In the genomic region with DNA sequence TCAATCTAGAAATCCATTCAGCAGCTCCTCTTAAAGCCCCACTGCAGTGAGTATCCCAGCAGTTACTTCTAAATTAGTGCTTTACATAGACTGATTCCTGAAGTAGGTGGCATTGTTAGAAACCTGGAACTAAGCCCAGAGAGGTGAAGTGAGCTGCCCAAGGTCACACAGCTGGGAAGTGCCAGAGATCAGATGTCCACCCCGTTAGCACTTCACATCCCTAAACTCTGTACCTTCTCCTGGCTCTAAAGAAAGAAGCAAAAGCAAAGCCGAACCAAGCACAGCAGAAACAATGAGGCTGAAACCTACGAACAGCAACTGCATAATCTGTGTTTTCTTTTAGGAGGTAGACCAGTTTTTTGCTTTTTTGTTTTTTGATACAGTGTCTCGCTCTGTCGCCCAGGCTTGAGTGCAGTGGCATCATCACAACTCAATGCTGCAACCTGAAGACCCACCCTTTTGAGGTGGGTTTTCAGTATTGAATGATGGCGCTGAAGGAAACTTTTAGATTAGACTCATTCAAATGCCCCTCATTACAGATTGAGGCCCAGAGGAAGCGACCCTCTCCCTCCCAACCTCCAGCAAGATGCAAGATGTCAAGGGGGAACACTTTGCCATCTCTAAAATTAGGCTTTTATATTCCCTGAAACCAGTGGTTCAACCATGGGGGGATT, we compare ENCODE assay signal across 9 cellular contexts. TPM values are rescaled to one million over a fixed set of nuclear protein-coding genes. Genes with fewer than 3 reads are reported as not detected.
DNase-seq lines count a peak whose midpoint lies in the region; ATAC-seq and TF ChIP-seq lines count a peak whose summit lies in the region.
"Had no signal": no experiment of that assay in that cellular context is flagged by ENCODE, and none has a peak within 500 bp of the region (broad histone marks: within the 10 kb centered on the region; RNA-seq: fewer than 3 reads in every experiment).

No MANE protein-coding gene starts in this region.

- H3K36me3 Mint-ChIP-seq in activated naive CD4-positive, alpha-beta T cell treated with anti-CD3 and anti-CD28 coated beads for 36 hours (ENCODE audit: low read depth), result peaks cover 4% of the 10 kb centered on the region
- no peaks in the 10 kb centered on the region for H3K36me3 Mint-ChIP-seq in brain
- H3K36me3 Mint-ChIP-seq in memory B cell, result no peaks in the 10 kb centered on the region
- H3K36me3 Mint-ChIP-seq in type B pancreatic cell, result no peaks in the 10 kb centered on the region

- no peaks in the 10 kb centered on the region for H3K27me3 Mint-ChIP-seq in activated naive CD4-positive, alpha-beta T cell treated with anti-CD3 and anti-CD28 coated beads for 36 hours (ENCODE audit: low read depth)
- H3K27me3 Mint-ChIP-seq in brain (peaks cover 7% of the 10 kb centered on the region), memory B cell (no peaks in the 10 kb centered on the region), type B pancreatic cell (no peaks in the 10 kb centered on the region)

- intact Hi-C loops in activated naive CD4-positive, alpha-beta T cell treated with anti-CD3 and anti-CD28 coated beads for 36 hours (cut with micrococcal nuclease), result loop anchor here (5.0 kb wide), 2 partner anchors 128 to 253 kb away; no protein-coding TSS in a partner anchor

- no peak for DNase-seq in activated naive CD4-positive, alpha-beta T cell treated with anti-CD3 and anti-CD28 coated beads for 36 hours
- DNase-seq in activated naive CD4-positive, alpha-beta T cell treated with anti-CD3 and anti-CD28 coated beads, Interleukin-2, amount 50 U/mL, for 16 hours, result no peak
- no peak for DNase-seq in memory B cell (ENCODE audit: low spot score in 2 of 2)
- no peak for DNase-seq in type B pancreatic cell (ENCODE audit: extremely low spot score, unreplicated experiment)
- DNase-seq in DMS 273 treated with DMSO at 0.1 percent for 48 hours (lab: John Stamatoyannopoulos, UW), result no peak
- no peak for DNase-seq in NCI-H1694 treated with DMSO at 0.1 percent for 48 hours (lab: John Stamatoyannopoulos, UW)
- DNase-seq in retina, result no peak
- DNase-seq: DND-41 had no signal

- ATAC-seq in memory B cell (ENCODE audit: low read depth), result no peak

- H3K27ac Mint-ChIP-seq in activated naive CD4-positive, alpha-beta T cell treated with anti-CD3 and anti-CD28 coated beads for 36 hours, result peak overlapping the region; percentile 99
- H3K27ac Mint-ChIP-seq in brain (no peak overlapping the region), memory B cell (no peak overlapping the region), type B pancreatic cell (no peak overlapping the region)

- TF ChIP-seq CTCF in brain (conservative IDR thresholded peaks at IDR 0.05), result no peak
- no peak for TF ChIP-seq CTCF in type B pancreatic cell (conservative IDR thresholded peaks at IDR 0.05)

- H3K4me3 Mint-ChIP-seq in activated naive CD4-positive, alpha-beta T cell treated with anti-CD3 and anti-CD28 coated beads for 36 hours, result no peak overlapping the region
- H3K4me3 Mint-ChIP-seq in brain (peak overlapping the region in 4 of 5 experiments; percentile 56 to 82 (median 64)), memory B cell (peak overlapping the region; percentile 61), type B pancreatic cell (peak overlapping the region; percentile 79)

- H3K9me3 Mint-ChIP-seq in activated naive CD4-positive, alpha-beta T cell treated with anti-CD3 and anti-CD28 coated beads for 36 hours, result no peaks in the 10 kb centered on the region
- H3K9me3 Mint-ChIP-seq in brain, result peaks cover 0 to 3% (median 0%) of the 10 kb centered on the region in 5 experiments
- H3K9me3 Mint-ChIP-seq in memory B cell, result no peaks in the 10 kb centered on the region
- H3K9me3 Mint-ChIP-seq in type B pancreatic cell, result no peaks in the 10 kb centered on the region

- H3K4me1 Mint-ChIP-seq in activated naive CD4-positive, alpha-beta T cell treated with anti-CD3 and anti-CD28 coated beads for 36 hours (ENCODE audit: low read depth), result peaks cover 47% of the 10 kb centered on the region
- H3K4me1 Mint-ChIP-seq in brain (no peaks in the 10 kb centered on the region), memory B cell (peaks cover 62% of the 10 kb centered on the region), type B pancreatic cell (ENCODE audit: unreplicated experiment) (peaks cover 74% of the 10 kb centered on the region)

- CTCF ChIA-PET in activated naive CD4-positive, alpha-beta T cell treated with anti-CD3 and anti-CD28 coated beads for 36 hours (lab: Charles Lee), result interaction anchor here (0.6 to 7.3 kb wide), 3 partner anchors 10 to 86 kb away, joined by 3 to 61 read pairs (median 21); no protein-coding TSS in a partner anchor

RNA-seq across cellular contexts. Expression of a gene that starts 3.2 kb away (rescaled TPM):
- total RNA-seq in activated naive CD4-positive, alpha-beta T cell treated with anti-CD3 and anti-CD28 coated beads for 36 hours, result 10 to 100 TPM; 30.3 to 33.0 TPM
- 29.9 TPM for polyA plus RNA-seq in brain (ENCODE audit: insufficient read depth, low read depth, low replicate concordance)
- total RNA-seq in type B pancreatic cell (ENCODE audit: low replicate concordance), result 38.9 and 58.9 TPM in 2 replicates
